Comparison of ENCODE assay signal across 8 cellular contexts in genomic region chr3:46208167-46208704, GRCh38. TPM values are rescaled to one million over a fixed set of nuclear protein-coding genes. Genes with fewer than 3 reads are reported as not detected.
A peak's percentile ranks its signal among the peaks of the same experiment; 100 is the strongest.
DNase-seq lines count a peak whose midpoint lies in the region; ATAC-seq and TF ChIP-seq lines count a peak whose summit lies in the region.

CCR1 (minus strand) TSS chr3:46208313; CDS start chr3:46204313, 4,000 bp downstream.

- H3K9me3 ChIP-seq in naive thymus-derived CD4-positive, alpha-beta T cell (ENCODE audit: control insufficient read depth in 2 of 3, low read length in 3 of 3), result no peaks in the 10 kb centered on the region
- H3K9me3 ChIP-seq in upper lobe of right lung (no peaks in the 10 kb centered on the region), MG63 (no peaks in the 10 kb centered on the region)

- intact Hi-C loops in naive thymus-derived CD4-positive, alpha-beta T cell (cut with micrococcal nuclease), result loop anchor here in 1 of 2 donors (1.0 to 2.0 kb wide), 4 partner anchors 110 to 269 kb away; no protein-coding TSS in a partner anchor
- intact Hi-C loops in upper lobe of right lung (cut with DNase I), result no loop called here

- TF ChIP-seq CTCF in 22Rv1 (IDR thresholded peaks at IDR 0.05), result peak; percentile 65
- TF ChIP-seq CTCF in GM12875 (IDR thresholded peaks at IDR 0.05; ENCODE audit: borderline replicate concordance, insufficient read depth, low read depth, low read length), result peak; percentile 66
- TF ChIP-seq CTCF in epithelial cell of proximal tubule (conservative IDR thresholded peaks at IDR 0.05; ENCODE audit: low read depth, low read length), result peak; percentile 94
- TF ChIP-seq CTCF in upper lobe of right lung (IDR thresholded peaks at IDR 0.05), result peak; percentile 51

- H3K36me3 ChIP-seq in naive thymus-derived CD4-positive, alpha-beta T cell (ENCODE audit: control insufficient read depth in 2 of 3, insufficient read depth in 3 of 3, low read length in 3 of 3), result no peaks in the 10 kb centered on the region
- H3K36me3 ChIP-seq in upper lobe of right lung (no peaks in the 10 kb centered on the region), MG63 (no peaks in the 10 kb centered on the region)

- peaks cover 0 to 36% (median 0%) of the 10 kb centered on the region in 5 donors for H3K36me3 Mint-ChIP-seq in naive thymus-derived CD4-positive, alpha-beta T cell

- CTCF ChIA-PET in naive thymus-derived CD4-positive, alpha-beta T cell (lab: Charles Lee), result no interaction called here

- DNase-seq in UCSD-AML1 (lab: John Stamatoyannopoulos, UW; ENCODE audit: unreplicated experiment), result peak; percentile 74
- no peak for DNase-seq in epithelial cell of proximal tubule (ENCODE audit: low read depth)
- peak in 2 of 9 donors; percentile 0 to 64 for DNase-seq in naive thymus-derived CD4-positive, alpha-beta T cell
- DNase-seq in upper lobe of right lung, result peak; percentile 79
- no peak for DNase-seq in MG63

- ATAC-seq in HG03342 (IDR thresholded peaks at IDR 0.05; ENCODE audit: unreplicated experiment) (peak; percentile 60), upper lobe of right lung (peak; percentile 80)
- peak; percentile 72 for ATAC-seq in naive thymus-derived CD4-positive, alpha-beta T cell

- peaks cover 8 to 64% (median 24%) of the 10 kb centered on the region in 7 donors for H3K4me1 Mint-ChIP-seq in naive thymus-derived CD4-positive, alpha-beta T cell

- peaks cover 0 to 2% (median 0%) of the 10 kb centered on the region in 5 donors for H3K27me3 Mint-ChIP-seq in naive thymus-derived CD4-positive, alpha-beta T cell

- no peaks in the 10 kb centered on the region for H3K27me3 ChIP-seq in naive thymus-derived CD4-positive, alpha-beta T cell (ENCODE audit: control insufficient read depth in 2 of 2, insufficient read depth in 2 of 2, low read length in 2 of 2)
- H3K27me3 ChIP-seq in upper lobe of right lung, result no peaks in the 10 kb centered on the region
- no peaks in the 10 kb centered on the region for H3K27me3 ChIP-seq in MG63

- POLR2A ChIA-PET in naive thymus-derived CD4-positive, alpha-beta T cell (lab: Charles Lee), result interaction anchor here (1.0 kb wide), 1 partner anchor 9 kb away, joined by 3 read pairs; no protein-coding TSS in a partner anchor

- H3K4me3 ChIP-seq in GM12875 (ENCODE audit: low read depth, low read length), result no peak within 1 kb of the TSS
- H3K4me3 ChIP-seq in epithelial cell of proximal tubule (ENCODE audit: low read depth, low read length), result no peak within 1 kb of the TSS
- H3K4me3 ChIP-seq in naive thymus-derived CD4-positive, alpha-beta T cell (ENCODE audit: low read length), result no peak within 1 kb of the TSS
- peak within 1 kb of the TSS; percentile 43 for H3K4me3 ChIP-seq in upper lobe of right lung
- H3K4me3 ChIP-seq in MG63, result no peak within 1 kb of the TSS

- peaks cover 13 to 44% of the 10 kb centered on the region in 2 donors for H3K4me1 ChIP-seq in naive thymus-derived CD4-positive, alpha-beta T cell (ENCODE audit: control insufficient read depth in 2 of 2, insufficient read depth in 2 of 2, low read length in 2 of 2)
- peaks cover 16% of the 10 kb centered on the region for H3K4me1 ChIP-seq in upper lobe of right lung

- H3K9me3 Mint-ChIP-seq in naive thymus-derived CD4-positive, alpha-beta T cell, result no peaks in the 10 kb centered on the region

- H3K27ac ChIP-seq in 22Rv1 (no peak within 1 kb of the TSS), upper lobe of right lung (peak within 1 kb of the TSS; percentile 65)
- H3K27ac ChIP-seq in naive thymus-derived CD4-positive, alpha-beta T cell (ENCODE audit: low read depth, low read length), result no peak within 1 kb of the TSS

- H3K4me3 Mint-ChIP-seq in naive thymus-derived CD4-positive, alpha-beta T cell, result peak within 1 kb of the TSS in 4 of 10 donors; percentile 8 to 72 (median 41)

- H3K27ac Mint-ChIP-seq in naive thymus-derived CD4-positive, alpha-beta T cell, result peak within 1 kb of the TSS in 8 of 9 donors; percentile 5 to 93 (median 57)

RNA-seq across cellular contexts. Expression of gene CCR1, which starts in this region (rescaled TPM):
- not detected in 2 replicates for total RNA-seq in epithelial cell of proximal tubule
- total RNA-seq in naive thymus-derived CD4-positive, alpha-beta T cell, result 10 to 100 TPM in 2 of 5 experiments, 1 to 10 TPM in 3; 2.2 to 27.6 (median 4.5) TPM
- under 1 TPM; 0.08 to 0.09 TPM for polyA plus RNA-seq in naive thymus-derived CD4-positive, alpha-beta T cell
- total RNA-seq in upper lobe of right lung, result 40.9 TPM
- total RNA-seq in MG63 (2014; rRNA removed; shearing (Covaris generic); ENCODE audit: low replicate concordance), result not detected in 2 replicates

Comparison
In these comparisons a context has a peak if more than half of its experiments do, and no peak if none do; other contexts are left out.
1. DNase-seq: peak in UCSD-AML1 (single experiment) and upper lobe of right lung (single experiment); none in epithelial cell of proximal tubule (single experiment) and MG63 (single experiment).
2. Peak in every context shown above with its lines, with median percentiles within 50 percentile points of each other: CTCF ChIP-seq and ATAC-seq.